10 cellular contexts compared by ENCODE assay signal in genomic region chr14:69175130-69175529, GRCh38.
"Had no signal": no experiment of that assay in that cellular context is flagged by ENCODE, and none has a peak within 500 bp of the region (broad histone marks: within the 10 kb centered on the region; RNA-seq: fewer than 3 reads in every experiment).

No MANE protein-coding gene starts in this region.

- H3K27ac ChIP-seq: GM23248, HL-60, KMS-11 had no signal

- FAIRE-seq: H54 had no signal

- H3K4me3 ChIP-seq: GM23248 had no signal

- H3K4me2 ChIP-seq: KMS-11 had no signal

- H2AFZ ChIP-seq: GM23248 had no signal

- H3K9ac ChIP-seq: GM23248, KMS-11 had no signal

- DNase-seq: GM23248, GOT3, H9, HCEC 1CT, HFFc6, IMR-90, KBM-7 had no signal
